2 cellular contexts compared by ENCODE assay signal in genomic region chr1:201466492-201466891, GRCh38.
TF ChIP-seq lines count a peak whose summit lies in the region.

No MANE protein-coding gene starts in this region.

TF ChIP-seq in SK-N-SH, 30 proteins besides CTCF, POLR2A, EP300 and RAD21 (continued from another document):
- no peak for TF ChIP-seq PBX3 (IDR thresholded peaks at IDR 0.05)
- no peak for TF ChIP-seq FOXJ3 (CRISPR knock-in tag; IDR thresholded peaks at IDR 0.05)

TF ChIP-seq in SK-N-SH treated with all-trans-retinoic acid at 6 μM for 48 hours, 23 proteins besides CTCF, POLR2A, EP300 and RAD21 (continued from another document):
- TF ChIP-seq CSRNP3 (CRISPR knock-in tag; IDR thresholded peaks at IDR 0.05): no peak
